Comparison of ENCODE assay signal across 1 cellular context in genomic region chr1:234642428-234642827, GRCh38.
TF ChIP-seq lines count a peak whose summit lies in the region.

No MANE protein-coding gene starts in this region.

TF ChIP-seq in HEK293, 187 proteins besides CTCF, POLR2A, EP300 and RAD21 (continued from another document):
- TF ChIP-seq, protein P1, sequence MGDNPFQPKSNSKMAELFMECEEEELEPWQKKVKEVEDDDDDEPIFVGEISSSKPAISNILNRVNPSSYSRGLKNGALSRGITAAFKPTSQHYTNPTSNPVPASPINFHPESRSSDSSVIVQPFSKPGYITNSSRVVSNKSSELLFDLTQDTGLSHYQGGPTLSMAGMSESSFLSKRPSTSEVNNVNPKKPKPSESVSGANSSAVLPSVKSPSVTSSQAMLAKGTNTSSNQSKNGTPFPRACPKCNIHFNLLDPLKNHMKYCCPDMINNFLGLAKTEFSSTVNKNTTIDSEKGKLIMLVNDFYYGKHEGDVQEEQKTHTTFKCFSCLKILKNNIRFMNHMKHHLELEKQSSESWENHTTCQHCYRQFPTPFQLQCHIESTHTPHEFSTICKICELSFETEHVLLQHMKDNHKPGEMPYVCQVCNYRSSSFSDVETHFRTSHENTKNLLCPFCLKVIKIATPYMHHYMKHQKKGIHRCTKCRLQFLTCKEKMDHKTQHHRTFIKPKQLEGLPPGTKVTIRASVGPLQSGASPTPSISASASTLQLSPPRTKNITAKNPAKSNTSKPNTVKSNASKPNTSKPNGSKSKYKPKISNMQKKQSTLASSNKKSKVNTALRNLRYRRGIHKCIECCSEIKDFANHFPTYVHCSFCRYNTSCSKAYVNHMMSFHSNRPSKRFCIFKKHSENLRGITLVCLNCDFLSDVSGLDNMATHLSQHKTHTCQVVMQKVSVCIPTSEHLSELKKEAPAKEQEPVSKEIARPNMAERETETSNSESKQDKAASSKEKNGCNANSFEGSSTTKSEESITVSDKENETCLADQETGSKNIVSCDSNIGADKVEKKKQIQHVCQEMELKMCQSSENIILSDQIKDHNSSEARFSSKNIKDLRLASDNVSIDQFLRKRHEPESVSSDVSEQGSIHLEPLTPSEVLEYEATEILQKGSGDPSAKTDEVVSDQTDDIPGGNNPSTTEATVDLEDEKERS (tag by site-specific recombination; IDR thresholded peaks at IDR 0.05), result peak; percentile 89; the same call in 1 of the 2 replicates
- no peak for TF ChIP-seq ZNF214 (tag by site-specific recombination; IDR thresholded peaks at IDR 0.05; ENCODE audit: borderline replicate concordance)
- TF ChIP-seq, protein P2, sequence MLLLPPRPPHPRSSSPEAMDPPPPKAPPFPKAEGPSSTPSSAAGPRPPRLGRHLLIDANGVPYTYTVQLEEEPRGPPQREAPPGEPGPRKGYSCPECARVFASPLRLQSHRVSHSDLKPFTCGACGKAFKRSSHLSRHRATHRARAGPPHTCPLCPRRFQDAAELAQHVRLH (tag by site-specific recombination; IDR thresholded peaks at IDR 0.05), result peak; percentile 89
- TF ChIP-seq PRDM6 (tag by site-specific recombination; IDR thresholded peaks at IDR 0.05), result no peak
TF ChIP-seq in HEK293: peak in this region for 4.
